ENCODE assay signal across 16 cellular contexts in the genomic region with DNA sequence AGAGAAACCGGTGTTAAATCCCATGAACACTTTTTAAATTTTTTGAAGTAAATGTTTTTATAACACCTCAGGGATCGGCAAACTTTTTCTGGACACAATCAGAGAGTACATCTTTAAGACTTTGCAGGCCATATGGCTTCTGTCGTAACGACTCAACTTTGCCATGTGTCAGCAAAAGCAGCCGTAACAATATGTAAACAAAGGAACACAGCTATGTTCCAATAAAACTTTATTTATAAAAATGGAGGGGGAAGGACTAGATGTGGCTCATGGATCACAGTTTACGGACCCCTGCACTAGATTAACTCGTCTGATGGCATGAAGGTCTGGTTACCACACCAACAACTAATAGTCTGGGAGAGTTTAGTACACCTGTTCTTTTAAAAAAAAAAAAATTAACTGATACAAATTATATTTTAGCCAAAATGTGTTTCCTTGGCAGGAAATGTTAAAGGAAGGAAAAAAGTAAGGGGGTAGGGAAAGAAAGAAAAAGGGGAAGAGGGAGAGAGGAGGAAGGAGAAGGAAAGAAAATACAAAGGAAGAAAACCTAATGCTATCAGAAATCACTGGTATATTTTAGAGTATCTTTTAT.
"Had no signal": no experiment of that assay in that cellular context is flagged by ENCODE, and none has a peak within 500 bp of the region (broad histone marks: within the 10 kb centered on the region; RNA-seq: fewer than 3 reads in every experiment).

No MANE protein-coding gene starts in this region.

- H3K4me2 ChIP-seq: neural progenitor cell had no signal

- ATAC-seq: activated CD8-positive, alpha-beta T cell treated with anti-CD3 and anti-CD28 coated beads, Interleukin-2, amount 10 ng/mL, durations not matched to agents 7 days and 5 days; heart left ventricle; left lung had no signal

- H3K4me3 ChIP-seq: ascending aorta, coronary artery, heart left ventricle, left lung, neural progenitor cell, prostate gland, right atrium auricular region, suprapubic skin, transverse colon, vagina had no signal

- H3K27me3 Mint-ChIP-seq: activated CD4-positive, alpha-beta T cell treated with anti-CD3 and anti-CD28 coated beads, Interleukin-2, amount 10 ng/mL, durations not matched to agents 7 days and 5 days; stimulated activated naive CD8-positive, alpha-beta T cell treated with anti-CD3 and anti-CD28 coated beads, Interleukin-15, amount 100 ng/mL, for 72 hours had no signal

- H3K9me3 ChIP-seq: ascending aorta, left lung, prostate gland, right atrium auricular region, suprapubic skin, transverse colon, vagina had no signal

- H3K27ac ChIP-seq: ascending aorta, coronary artery, heart left ventricle, left lung, neural progenitor cell, prostate gland, right atrium auricular region, suprapubic skin, transverse colon, vagina had no signal

- DNase-seq: activated CD4-positive, alpha-beta T cell treated with anti-CD3 and anti-CD28 coated beads, Interleukin-2, amount 10 ng/mL, durations not matched to agents 7 days and 5 days; activated CD8-positive, alpha-beta T cell treated with anti-CD3 and anti-CD28 coated beads, Interleukin-2, amount 10 ng/mL, durations not matched to agents 7 days and 5 days; activated naive CD4-positive, alpha-beta T cell treated with anti-CD3 and anti-CD28 coated beads for 36 hours; activated T-cell treated with anti-CD3 and anti-CD28 coated beads, Interleukin-2, amount 50 U/mL, for 4 hours; heart left ventricle; kidney; left lung; stimulated activated naive CD8-positive, alpha-beta T cell treated with anti-CD3 and anti-CD28 coated beads, Interleukin-15, amount 100 ng/mL, for 72 hours; transverse colon had no signal

- H3K4me1 Mint-ChIP-seq: neural progenitor cell had no signal

- H3K9ac ChIP-seq: neural progenitor cell had no signal

- H3K9me3 Mint-ChIP-seq: activated CD4-positive, alpha-beta T cell treated with anti-CD3 and anti-CD28 coated beads, Interleukin-2, amount 10 ng/mL, durations not matched to agents 7 days and 5 days; activated naive CD4-positive, alpha-beta T cell treated with anti-CD3 and anti-CD28 coated beads for 36 hours; activated T-cell treated with anti-CD3 and anti-CD28 coated beads, Interleukin-2, amount 50 U/mL, for 4 hours; stimulated activated naive CD8-positive, alpha-beta T cell treated with anti-CD3 and anti-CD28 coated beads, Interleukin-15, amount 100 ng/mL, for 72 hours had no signal

- H3K27me3 ChIP-seq: ascending aorta, heart left ventricle, left lung, neural progenitor cell, right atrium auricular region, suprapubic skin, transverse colon, vagina had no signal

- H3K36me3 ChIP-seq: ascending aorta, heart left ventricle, left lung, neural progenitor cell, prostate gland, right atrium auricular region, suprapubic skin, transverse colon, vagina had no signal

- H3K4me3 Mint-ChIP-seq: activated CD4-positive, alpha-beta T cell treated with anti-CD3 and anti-CD28 coated beads, Interleukin-2, amount 10 ng/mL, durations not matched to agents 7 days and 5 days; activated CD8-positive, alpha-beta T cell treated with anti-CD3 and anti-CD28 coated beads, Interleukin-2, amount 10 ng/mL, durations not matched to agents 7 days and 5 days; activated naive CD4-positive, alpha-beta T cell treated with anti-CD3 and anti-CD28 coated beads for 36 hours; activated T-cell treated with anti-CD3 and anti-CD28 coated beads, Interleukin-2, amount 50 U/mL, for 4 hours; neural progenitor cell; stimulated activated naive CD8-positive, alpha-beta T cell treated with anti-CD3 and anti-CD28 coated beads, Interleukin-15, amount 100 ng/mL, for 72 hours had no signal

- H3K27ac Mint-ChIP-seq: activated CD4-positive, alpha-beta T cell treated with anti-CD3 and anti-CD28 coated beads, Interleukin-2, amount 10 ng/mL, durations not matched to agents 7 days and 5 days; activated CD8-positive, alpha-beta T cell treated with anti-CD3 and anti-CD28 coated beads, Interleukin-2, amount 10 ng/mL, durations not matched to agents 7 days and 5 days; activated naive CD4-positive, alpha-beta T cell treated with anti-CD3 and anti-CD28 coated beads for 36 hours; neural progenitor cell had no signal

- H3K4me1 ChIP-seq: prostate gland had no signal

- H2AFZ ChIP-seq: neural progenitor cell had no signal
